1 cellular context compared by ENCODE assay signal in genomic region chr6:149716181-149716580, GRCh38.
TF ChIP-seq lines count a peak whose summit lies in the region.

No MANE protein-coding gene starts in this region.

TF ChIP-seq in SK-N-SH, 30 proteins besides CTCF, POLR2A, EP300 and RAD21 (continued from another document):
- TF ChIP-seq REST (IDR thresholded peaks at IDR 0.05; ENCODE audit: low read depth, low read length) (no peak), RCOR1 (IDR thresholded peaks at IDR 0.05; ENCODE audit: low read length) (no peak), IRF3 (IDR thresholded peaks at IDR 0.05; ENCODE audit: low read depth, low read length) (no peak), RXRA (IDR thresholded peaks at IDR 0.05; ENCODE audit: borderline replicate concordance, low read depth) (no peak), FOSL2 (IDR thresholded peaks at IDR 0.05; ENCODE audit: borderline replicate concordance, low read depth) (no peak), YY1 (IDR thresholded peaks at IDR 0.05; ENCODE audit: low read depth) (no peak), MEF2A (IDR thresholded peaks at IDR 0.05; ENCODE audit: borderline replicate concordance, low read depth) (no peak)
